1 cellular context compared by ENCODE assay signal in the genomic region with DNA sequence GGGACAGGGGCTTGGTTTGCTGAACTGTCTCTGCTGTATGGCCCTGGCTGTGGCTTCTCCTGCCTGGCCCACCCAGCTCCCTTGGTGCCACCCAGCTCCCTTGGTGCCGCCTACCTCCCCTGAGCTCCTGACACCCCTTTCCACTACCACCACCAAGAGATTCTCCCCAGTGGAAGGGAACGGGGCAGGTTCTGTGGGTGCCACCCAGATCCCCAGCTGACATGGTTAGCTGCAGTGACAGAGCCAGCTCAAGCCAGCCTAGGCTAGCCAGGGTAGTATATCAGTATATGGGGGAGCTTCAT.
TF ChIP-seq lines count a peak whose summit lies in the region.

No MANE protein-coding gene starts in this region.

TF ChIP-seq in GM12878, 131 proteins besides CTCF, POLR2A, EP300 and RAD21:
- TF ChIP-seq GATAD2B (conservative IDR thresholded peaks at IDR 0.05; ENCODE audit: low read depth) (no peak), PML (IDR thresholded peaks at IDR 0.05; ENCODE audit: low read length) (no peak), RB1 (IDR thresholded peaks at IDR 0.05; ENCODE audit: borderline replicate concordance) (no peak), IKZF1 (conservative IDR thresholded peaks at IDR 0.05) (no peak)
TF ChIP-seq in GM12878: peak in this region for 0.
